Comparison of ENCODE assay signal across 22 cellular contexts in the genomic region with DNA sequence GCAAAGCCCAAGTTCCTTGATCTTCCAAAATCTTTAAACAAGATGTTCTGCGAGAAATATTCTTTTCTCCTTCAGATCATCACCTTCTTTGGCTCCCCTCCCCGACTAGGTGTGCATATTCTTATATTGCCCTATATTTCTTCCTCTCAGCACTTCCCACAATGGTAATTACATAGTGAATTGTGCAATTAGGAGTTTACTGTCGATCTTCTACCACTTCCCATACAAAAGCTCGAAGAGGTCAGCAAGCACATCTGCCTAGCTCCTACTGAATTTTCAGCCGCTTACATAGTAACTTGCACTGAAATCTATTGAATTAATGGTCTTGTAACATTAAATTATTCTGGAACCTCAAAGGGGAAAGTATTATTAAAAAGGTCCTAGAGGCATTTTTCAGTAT. TPM values are rescaled to one million over a fixed set of nuclear protein-coding genes. Genes with fewer than 3 reads are reported as not detected.
DNase-seq lines count a peak whose midpoint lies in the region; ATAC-seq and TF ChIP-seq lines count a peak whose summit lies in the region.
"Had no signal": no experiment of that assay in that cellular context is flagged by ENCODE, and none has a peak within 500 bp of the region (broad histone marks: within the 10 kb centered on the region; RNA-seq: fewer than 3 reads in every experiment).

No MANE protein-coding gene starts in this region.

- CTCF ChIA-PET in SK-N-SH (lab: Yijun Ruan, JAX): interaction anchor here (0.6 kb wide), 1 partner anchor 45 kb away, joined by 3 read pairs; no protein-coding TSS in a partner anchor

- no peaks in the 10 kb centered on the region for H3K27me3 ChIP-seq in spleen (replicated peaks in 1 of 7)
- H3K27me3 ChIP-seq in vagina: no peaks in the 10 kb centered on the region
- H3K27me3 ChIP-seq in SK-N-SH (ENCODE audit: insufficient read depth): no peaks in the 10 kb centered on the region
- H3K27me3 ChIP-seq: left lung, thyroid gland had no signal

- H3K36me3 Mint-ChIP-seq in activated naive CD8-positive, alpha-beta T cell treated with anti-CD3 and anti-CD28 coated beads, Interleukin-2, amount 50 U/mL, for 24 hours (ENCODE audit: low read depth): peaks cover 3% of the 10 kb centered on the region
- H3K36me3 Mint-ChIP-seq in activated naive CD8-positive, alpha-beta T cell treated with anti-CD3 and anti-CD28 coated beads for 36 hours: peaks cover 3% of the 10 kb centered on the region
- H3K36me3 Mint-ChIP-seq in activated T-helper 17 cell treated with anti-CD3 and anti-CD28 coated beads, Interleukin-2, amount 50 U/mL, for 72 hours (ENCODE audit: low read depth): no peaks in the 10 kb centered on the region

- no peak overlapping the region for H3K4me3 Mint-ChIP-seq in activated naive CD8-positive, alpha-beta T cell treated with anti-CD3 and anti-CD28 coated beads, Interleukin-2, amount 50 U/mL, for 24 hours
- no peak overlapping the region for H3K4me3 Mint-ChIP-seq in activated naive CD8-positive, alpha-beta T cell treated with anti-CD3 and anti-CD28 coated beads for 36 hours
- H3K4me3 Mint-ChIP-seq in activated T-helper 17 cell treated with anti-CD3 and anti-CD28 coated beads, Interleukin-2, amount 50 U/mL, for 72 hours: no peak overlapping the region
- H3K4me3 Mint-ChIP-seq: activated B cell treated with CpG ODN at 0.5 μM for 24 hours; IgD-negative memory B cell; stimulated activated naive CD8-positive, alpha-beta T cell treated with anti-CD3 and anti-CD28 coated beads, Interleukin-15, amount 100 ng/mL, for 72 hours had no signal

- no peak for DNase-seq in activated naive CD8-positive, alpha-beta T cell treated with anti-CD3 and anti-CD28 coated beads, Interleukin-2, amount 50 U/mL, for 24 hours
- DNase-seq in activated naive CD8-positive, alpha-beta T cell treated with anti-CD3 and anti-CD28 coated beads for 36 hours: no peak
- peak; percentile 35 to 38 for DNase-seq in NOMO-1 (lab: John Stamatoyannopoulos, UW; ENCODE audit: unreplicated experiment in 2 of 2)
- DNase-seq in spleen: no peak
- DNase-seq in vagina (ENCODE audit: extremely low spot score in 2 of 2): no peak
- no peak for DNase-seq in SK-N-SH
- DNase-seq: activated B cell treated with CpG ODN at 0.5 μM for 24 hours; activated naive CD4-positive, alpha-beta T cell treated with anti-CD3 and anti-CD28 coated beads, Interleukin-2, amount 50 U/mL, for 16 hours; DMS153; effector CD8-positive, alpha-beta T cell; left lung; naive B cell; NCI-H1436; NCI-H2107; NCI-H510A; stimulated activated CD8-positive, alpha-beta memory T cell treated with anti-CD3 and anti-CD28 coated beads, Interleukin-4, amount 100 ng/mL, for 48 hours; stimulated activated naive CD8-positive, alpha-beta T cell treated with anti-CD3 and anti-CD28 coated beads, Interleukin-15, amount 100 ng/mL, for 72 hours; SW 1271; thyroid gland had no signal

- H3K4me3 ChIP-seq in spleen (no peak overlapping the region), vagina (no peak overlapping the region), SK-N-SH (ENCODE audit: low read depth in 2 of 2, low read length in 1 of 2) (no peak overlapping the region)
- H3K4me3 ChIP-seq: left lung, thyroid gland had no signal

- H3K4me2 ChIP-seq in SK-N-SH: no peak overlapping the region

- TF ChIP-seq EP300 in SK-N-SH (IDR thresholded peaks at IDR 0.05; ENCODE audit: borderline replicate concordance in 1 of 2, low read depth in 1 of 2, low read length in 1 of 2): no peak

- intact Hi-C loops in spleen (cut with DNase I; ENCODE audit: low total_unique reads) (no loop called here), vagina (cut with DNase I) (no loop called here)

- H4K20me1 ChIP-seq in SK-N-SH (ENCODE audit: insufficient read depth): peaks cover 7% of the 10 kb centered on the region

- H3K9me3 Mint-ChIP-seq in activated naive CD8-positive, alpha-beta T cell treated with anti-CD3 and anti-CD28 coated beads, Interleukin-2, amount 50 U/mL, for 24 hours: no peaks in the 10 kb centered on the region
- H3K9me3 Mint-ChIP-seq in activated naive CD8-positive, alpha-beta T cell treated with anti-CD3 and anti-CD28 coated beads for 36 hours: no peaks in the 10 kb centered on the region
- H3K9me3 Mint-ChIP-seq in activated T-helper 17 cell treated with anti-CD3 and anti-CD28 coated beads, Interleukin-2, amount 50 U/mL, for 72 hours: no peaks in the 10 kb centered on the region
- H3K9me3 Mint-ChIP-seq: activated B cell treated with CpG ODN at 0.5 μM for 24 hours; IgD-negative memory B cell; stimulated activated naive CD8-positive, alpha-beta T cell treated with anti-CD3 and anti-CD28 coated beads, Interleukin-15, amount 100 ng/mL, for 72 hours had no signal

- no peaks in the 10 kb centered on the region for H3K9me2 ChIP-seq in SK-N-SH

- no peak overlapping the region for H2AFZ ChIP-seq in SK-N-SH (ENCODE audit: low read depth)

- no peak for TF ChIP-seq RAD21 in SK-N-SH (IDR thresholded peaks at IDR 0.05; ENCODE audit: low read length)

- POLR2A ChIA-PET in SK-N-SH (lab: Yijun Ruan, JAX): no interaction called here

- ATAC-seq in activated naive CD8-positive, alpha-beta T cell treated with anti-CD3 and anti-CD28 coated beads, Interleukin-2, amount 50 U/mL, for 24 hours: no peak
- no peak for ATAC-seq in activated T-helper 17 cell treated with anti-CD3 and anti-CD28 coated beads, Interleukin-2, amount 50 U/mL, for 72 hours (replicated peaks)
- ATAC-seq in HG03025 (IDR thresholded peaks at IDR 0.05; ENCODE audit: low FRiP score, unreplicated experiment): no peak
- ATAC-seq: left lung; stimulated activated naive CD8-positive, alpha-beta T cell treated with anti-CD3 and anti-CD28 coated beads, Interleukin-15, amount 100 ng/mL, for 72 hours had no signal

- 59 to 86% (median 73%) methylated on average over 5 of the region's 5 CpGs for WGBS in spleen, 5 donors
- 99% methylated on average over 5 of the region's 5 CpGs for WGBS in SK-N-SH (ENCODE audit: low lambda C conversion rate)

- TF ChIP-seq CTCF in spleen (IDR thresholded peaks at IDR 0.05 in 8 of 11, conservative IDR thresholded peaks at IDR 0.05 in 3 of 11): no peak
- TF ChIP-seq CTCF in vagina (IDR thresholded peaks at IDR 0.05): no peak
- no peak for TF ChIP-seq CTCF in SK-N-SH (IDR thresholded peaks at IDR 0.05)

- H3K9ac ChIP-seq in SK-N-SH: no peak overlapping the region

- H3K27me3 Mint-ChIP-seq in activated naive CD8-positive, alpha-beta T cell treated with anti-CD3 and anti-CD28 coated beads, Interleukin-2, amount 50 U/mL, for 24 hours: no peaks in the 10 kb centered on the region
- H3K27me3 Mint-ChIP-seq in activated naive CD8-positive, alpha-beta T cell treated with anti-CD3 and anti-CD28 coated beads for 36 hours: no peaks in the 10 kb centered on the region
- no peaks in the 10 kb centered on the region for H3K27me3 Mint-ChIP-seq in activated T-helper 17 cell treated with anti-CD3 and anti-CD28 coated beads, Interleukin-2, amount 50 U/mL, for 72 hours
- H3K27me3 Mint-ChIP-seq: activated B cell treated with CpG ODN at 0.5 μM for 24 hours; IgD-negative memory B cell; naive B cell; stimulated activated naive CD8-positive, alpha-beta T cell treated with anti-CD3 and anti-CD28 coated beads, Interleukin-15, amount 100 ng/mL, for 72 hours had no signal

- H3K27ac ChIP-seq in spleen (peak overlapping the region in 6 of 8 donors; percentile 41 to 82 (median 67)), vagina (no peak overlapping the region), SK-N-SH (ENCODE audit: low read depth in 2 of 2, low read length in 1 of 2) (no peak overlapping the region)
- H3K27ac ChIP-seq: thyroid gland had no signal

- peaks cover 98% of the 10 kb centered on the region for H3K79me2 ChIP-seq in SK-N-SH (ENCODE audit: insufficient read depth)

- H3K27ac Mint-ChIP-seq in activated naive CD8-positive, alpha-beta T cell treated with anti-CD3 and anti-CD28 coated beads, Interleukin-2, amount 50 U/mL, for 24 hours: peak overlapping the region; percentile 41
- no peak overlapping the region for H3K27ac Mint-ChIP-seq in activated naive CD8-positive, alpha-beta T cell treated with anti-CD3 and anti-CD28 coated beads for 36 hours
- peak overlapping the region; percentile 27 for H3K27ac Mint-ChIP-seq in activated T-helper 17 cell treated with anti-CD3 and anti-CD28 coated beads, Interleukin-2, amount 50 U/mL, for 72 hours
- H3K27ac Mint-ChIP-seq: activated B cell treated with CpG ODN at 0.5 μM for 24 hours; IgD-negative memory B cell; stimulated activated naive CD8-positive, alpha-beta T cell treated with anti-CD3 and anti-CD28 coated beads, Interleukin-15, amount 100 ng/mL, for 72 hours had no signal

- H3F3A ChIP-seq in SK-N-SH (replicated peaks; ENCODE audit: insufficient read depth): no peaks in the 10 kb centered on the region

- TF ChIP-seq POLR2A in spleen (IDR thresholded peaks at IDR 0.05) (no peak), vagina (IDR thresholded peaks at IDR 0.05) (no peak)

- H3K36me3 ChIP-seq in spleen (no peaks in the 10 kb centered on the region), vagina (no peaks in the 10 kb centered on the region), SK-N-SH (replicated peaks in 1 of 2; ENCODE audit: control insufficient read depth in 1 of 2, insufficient read depth in 2 of 2, low read length in 1 of 2) (peaks cover 0 to 7% of the 10 kb centered on the region in 2 experiments)
- H3K36me3 ChIP-seq: left lung, thyroid gland had no signal

- peaks cover 55% of the 10 kb centered on the region for H3K4me1 Mint-ChIP-seq in activated naive CD8-positive, alpha-beta T cell treated with anti-CD3 and anti-CD28 coated beads, Interleukin-2, amount 50 U/mL, for 24 hours
- peaks cover 41% of the 10 kb centered on the region for H3K4me1 Mint-ChIP-seq in activated naive CD8-positive, alpha-beta T cell treated with anti-CD3 and anti-CD28 coated beads for 36 hours
- H3K4me1 Mint-ChIP-seq in activated T-helper 17 cell treated with anti-CD3 and anti-CD28 coated beads, Interleukin-2, amount 50 U/mL, for 72 hours: peaks cover 31% of the 10 kb centered on the region

- H3K4me1 ChIP-seq in spleen (peaks cover 4 to 98% (median 37%) of the 10 kb centered on the region in 6 donors), vagina (peaks cover 33% of the 10 kb centered on the region), SK-N-SH (ENCODE audit: control insufficient read depth in 1 of 2, insufficient read depth in 2 of 2, low read depth in 1 of 2, low read length in 1 of 2) (peaks cover 3 to 22% of the 10 kb centered on the region in 2 experiments; a peak in 2 of 4 replicates)

- H3K9me3 ChIP-seq in spleen: no peaks in the 10 kb centered on the region
- no peaks in the 10 kb centered on the region for H3K9me3 ChIP-seq in vagina
- no peaks in the 10 kb centered on the region for H3K9me3 ChIP-seq in SK-N-SH
- H3K9me3 ChIP-seq: left lung, thyroid gland had no signal

TF ChIP-seq in SK-N-SH, 30 proteins besides CTCF, POLR2A, EP300 and RAD21 (continues in another document):
- TF ChIP-seq SIN3A (IDR thresholded peaks at IDR 0.05; ENCODE audit: borderline replicate concordance, low read depth, low read length): no peak

RNA-seq across cellular contexts. Expression of a gene that starts 16.7 kb away (rescaled TPM):
- total RNA-seq in activated naive CD8-positive, alpha-beta T cell treated with anti-CD3 and anti-CD28 coated beads for 36 hours: 10 to 100 TPM; 84.4 to 85.7 TPM
- total RNA-seq in activated T-helper 17 cell treated with anti-CD3 and anti-CD28 coated beads, Interleukin-2, amount 50 U/mL, for 72 hours: 10 to 100 TPM; 40.5 to 68.2 TPM
- 100 to 1,000 TPM in 6 of 7 donors, 10 to 100 TPM in 1; 90.8 to 127 (median 114) TPM for total RNA-seq in spleen
- polyA plus RNA-seq in spleen: 10 to 100 TPM; 10.7 to 16.6 (median 14.8) TPM
- total RNA-seq in vagina: 66.5 TPM
- polyA plus RNA-seq in SK-N-SH (2012; rRNA removed): 9.5 and 10.6 TPM in 2 replicates
- polyA plus RNA-seq in SK-N-SH (2012; cell fraction: cytosol; rRNA removed): 13.2 and 13.7 TPM in 2 replicates
- 12.0 and 18.9 TPM in 2 replicates for polyA plus RNA-seq in SK-N-SH (2012; cell fraction: nucleus; rRNA removed)

Comparison
In these comparisons a context has a peak if more than half of its experiments do, and no peak if none do; other contexts are left out.
1. DNase-seq: peak in NOMO-1 (2 of 2); none in activated naive CD8-positive, alpha-beta T cell treated with anti-CD3 and anti-CD28 coated beads, Interleukin-2, amount 50 U/mL, for 24 hours (single experiment), activated naive CD8-positive, alpha-beta T cell treated with anti-CD3 and anti-CD28 coated beads for 36 hours (single experiment), spleen (single experiment), vagina (0 of 2) and SK-N-SH (single experiment).
2. H3K27ac ChIP-seq: peak in spleen (6 of 8); none in vagina (single experiment) and SK-N-SH (0 of 2).